ENCODE assay signal across 10 cellular contexts in genomic region chr6:13725570-13725969, GRCh38. TPM values are rescaled to one million over a fixed set of nuclear protein-coding genes. Genes with fewer than 3 reads are reported as not detected.
DNase-seq lines count a peak whose midpoint lies in the region; ATAC-seq, FAIRE-seq and TF ChIP-seq lines count a peak whose summit lies in the region.
"Had no signal": no experiment of that assay in that cellular context is flagged by ENCODE, and none has a peak within 500 bp of the region (broad histone marks: within the 10 kb centered on the region; RNA-seq: fewer than 3 reads in every experiment).

No MANE protein-coding gene starts in this region.

- H3K9me2 ChIP-seq in GM23248 (ENCODE audit: insufficient read depth), result no peaks in the 10 kb centered on the region

- no peak for TF ChIP-seq RAD21 in K562 (CRISPR knock-in tag; conservative IDR thresholded peaks at IDR 0.05 in 1 of 2, IDR thresholded peaks at IDR 0.05 in 1 of 2)

- H3K36me3 ChIP-seq in GM23248 (ENCODE audit: low read depth), result no peaks in the 10 kb centered on the region
- no peaks in the 10 kb centered on the region for H3K36me3 ChIP-seq in K562 (ENCODE audit: control insufficient read depth, insufficient read depth, low read length)

- in situ Hi-C loops in GM23248 (cut with MboI), result no loop called here
- in situ Hi-C loops in K562 (cut with MboI), result no loop called here

- no peak for TF ChIP-seq POLR2A in K562 (conservative IDR thresholded peaks at IDR 0.05)

- TF ChIP-seq CTCF in K562 (IDR thresholded peaks at IDR 0.05 in 2 of 3, conservative IDR thresholded peaks at IDR 0.05 in 1 of 3; ENCODE audit: insufficient read depth in 2 of 3, low read depth in 1 of 3, low read length in 3 of 3) (no peak), progenitor cell of endocrine pancreas (IDR thresholded peaks at IDR 0.05; ENCODE audit: unreplicated experiment) (no peak)

- H3K9ac ChIP-seq in GM23248 (no peak overlapping the region), K562 (ENCODE audit: insufficient read depth in 1 of 2, low read depth in 2 of 2, low read length in 2 of 2) (no peak overlapping the region)

- H3K27ac Mint-ChIP-seq in progenitor cell of endocrine pancreas, result peak overlapping the region; percentile 41

- H3F3A ChIP-seq in GM23248 (ENCODE audit: insufficient read depth), result peaks cover 6% of the 10 kb centered on the region; the same call in 1 of the 2 replicates

- H3K27ac ChIP-seq in GM23248 (no peak overlapping the region), K562 (ENCODE audit: extremely low read depth, low read depth, low read length) (no peak overlapping the region)
- H3K27ac ChIP-seq: dorsolateral prefrontal cortex had no signal

- BruUV-seq in K562 (replicated peaks; lab: Mats Ljungman, UMichigan), result no TSS peak

- H3K4me1 Mint-ChIP-seq in progenitor cell of endocrine pancreas (ENCODE audit: low read depth), result no peaks in the 10 kb centered on the region

- H4K20me1 ChIP-seq in GM23248 (ENCODE audit: insufficient read depth) (no peaks in the 10 kb centered on the region), K562 (replicated peaks; ENCODE audit: control insufficient read depth, insufficient read depth, low read length) (no peaks in the 10 kb centered on the region)

- intact Hi-C loops in K562 (cut with micrococcal nuclease), result no loop called here

- H3K9me3 Mint-ChIP-seq in progenitor cell of endocrine pancreas (ENCODE audit: low read depth), result no peaks in the 10 kb centered on the region

- CTCF ChIA-PET in K562 (lab: Yijun Ruan, JAX; ENCODE audit: low intra/inter-chr PET ratio), result no interaction called here

- H3K27me3 ChIP-seq in GM23248 (replicated peaks; ENCODE audit: insufficient read depth) (no peaks in the 10 kb centered on the region), K562 (ENCODE audit: control insufficient read depth in 2 of 2, insufficient read depth in 2 of 2, low read length in 2 of 2) (no peaks in the 10 kb centered on the region)
- H3K27me3 ChIP-seq: dorsolateral prefrontal cortex had no signal

- no peak overlapping the region for H3K4me3 Mint-ChIP-seq in progenitor cell of endocrine pancreas (ENCODE audit: low read depth)

- H3K27me3 Mint-ChIP-seq in progenitor cell of endocrine pancreas, result no peaks in the 10 kb centered on the region

- H3K4me2 ChIP-seq in GM23248 (ENCODE audit: unreplicated experiment), result no peak overlapping the region
- H3K4me2 ChIP-seq in K562 (ENCODE audit: insufficient read depth, low read length), result no peak overlapping the region

- no peak overlapping the region for H3K4me3 ChIP-seq in GM23248
- no peak overlapping the region for H3K4me3 ChIP-seq in K562
- H3K4me3 ChIP-seq: dorsolateral prefrontal cortex had no signal

- ATAC-seq in K562, result no peak
- ATAC-seq in GM18520 (IDR thresholded peaks at IDR 0.05; ENCODE audit: unreplicated experiment), result no peak

- FAIRE-seq in RCC 7860 (lab: Jason Lieb, UNC) (no peak), K562 (lab: Jason Lieb, UNC) (no peak)

- 70 to 82% methylated on average over 2 of the region's 2 CpGs for whole genome bisulfite sequencing in GM23248 (ENCODE audit: low coverage in 1 of 2, low lambda C conversion rate in 2 of 2, missing lambda C conversion rate in 2 of 2), 2 experiments
- 36% methylated on average over 2 of the region's 2 CpGs for WGBS in K562 (ENCODE audit: insufficient coverage, low coverage, missing lambda C conversion rate)

- H3K4me1 ChIP-seq in GM23248 (ENCODE audit: insufficient read depth), result peaks cover 10% of the 10 kb centered on the region
- H3K4me1 ChIP-seq in K562 (replicated peaks in 1 of 2; ENCODE audit: control insufficient read depth in 2 of 2, insufficient read depth in 2 of 2, low read length in 2 of 2), result no peaks in the 10 kb centered on the region; a peak in 1 of 5 replicates

- H2AFZ ChIP-seq in GM23248 (no peak overlapping the region), K562 (ENCODE audit: low read depth, low read length) (0 out of 2 replicates have a peak overlapping the region, but pooled peaks have one; percentile 5)

- POLR2A ChIA-PET in K562 (lab: Yijun Ruan, JAX), result no interaction called here

- no peak for TF ChIP-seq EP300 in K562 (IDR thresholded peaks at IDR 0.05; ENCODE audit: low read length)

- H3K9me3 ChIP-seq in GM23248 (ENCODE audit: low read depth) (no peaks in the 10 kb centered on the region), K562 (replicated peaks; ENCODE audit: control insufficient read depth, insufficient read depth, low read depth, low read length) (no peaks in the 10 kb centered on the region)

- peak; percentile 55 for DNase-seq in GM23248
- peak; percentile 22 for DNase-seq in RCC 7860 (ENCODE audit: low spot score)
- no peak for DNase-seq in K562 (ENCODE audit: extremely low read depth in 1 of 4, low spot score in 3 of 4)
- DNase-seq in progenitor cell of endocrine pancreas (ENCODE audit: low spot score, unreplicated experiment), result no peak
- DNase-seq in SHP77 treated with DMSO at 0.1 percent for 48 hours (lab: John Stamatoyannopoulos, UW), result no peak
- no peak for DNase-seq in NCI-H2081 (lab: John Stamatoyannopoulos, UW)
- DNase-seq: dorsolateral prefrontal cortex, KG1, nucleus accumbens had no signal

- H3K36me3 Mint-ChIP-seq in progenitor cell of endocrine pancreas (ENCODE audit: insufficient read depth), result no peaks in the 10 kb centered on the region

- H3K9me1 ChIP-seq in K562 (ENCODE audit: control insufficient read depth, insufficient read depth, low read length), result no peaks in the 10 kb centered on the region

- H3K79me2 ChIP-seq in GM23248 (ENCODE audit: insufficient read depth), result no peaks in the 10 kb centered on the region
- no peaks in the 10 kb centered on the region for H3K79me2 ChIP-seq in K562 (ENCODE audit: control insufficient read depth, insufficient read depth, low read length)

TF ChIP-seq in K562, 482 proteins besides CTCF, POLR2A, EP300 and RAD21:
- TF ChIP-seq MAX (CRISPR knock-in tag; IDR thresholded peaks at IDR 0.05) (no peak), ZNF224 (CRISPR knock-in tag; IDR thresholded peaks at IDR 0.05) (no peak)

RNA-seq across cellular contexts. Expression of gene RANBP9, which starts 13.9 kb away (rescaled TPM):
- total RNA-seq in GM23248 (2014; rRNA removed; shearing (Covaris generic)), result 28.3 and 29.8 TPM in 2 replicates
- polyA plus RNA-seq in GM23248 (2016; fragmentation: Nextera tagmentation; extraction: Ambion mirVana) (8.0 and 8.8 TPM in 2 replicates), K562 (2011; rRNA removed) (54.2 and 83.6 TPM in 2 replicates), K562 (2014; fragmentation: Illumina TruSeq; extraction: Trizol) (124 and 130 TPM in 2 replicates), K562 (2014; fragmentation: Nextera tagmentation; extraction: Ambion mirVana) (10 to 100 TPM; 27.5 to 31.2 TPM), K562 (2014; rRNA removed) (51.2 and 53.5 TPM in 2 replicates)
- 23.7 and 84.5 TPM in 2 replicates for total RNA-seq in K562 (2011; cell fraction: chromatin; rRNA removed; ENCODE audit: low replicate concordance)
- 11.0 and 16.3 TPM in 2 replicates for total RNA-seq in K562 (2011; cell fraction: nucleolus; rRNA removed)
- total RNA-seq in K562 (2011; cell fraction: nucleoplasm; rRNA removed), result 31.1 and 32.8 TPM in 2 replicates
- total RNA-seq in K562 (2014; rRNA removed) (34.7 and 36.4 TPM in 2 replicates), K562 (2014; rRNA removed; fragmentation: Illumina TruSeq; extraction: Trizol) (64.8 and 74.0 TPM in 2 replicates), K562 (2015; rRNA removed; fragmentation: Illumina TruSeq; extraction: Trizol) (60.3 and 61.5 TPM in 2 replicates), K562 (2021) (80.4 and 87.0 TPM in 2 replicates), progenitor cell of endocrine pancreas (58.4 and 59.7 TPM in 2 replicates)
- 30.0 and 36.4 TPM in 2 replicates for polyA plus RNA-seq in K562 (2011; cell fraction: cytosol; rRNA removed)
- polyA plus RNA-seq in K562 (2011; cell fraction: nucleus; rRNA removed), result 43.2 and 52.8 TPM in 2 replicates
- polyA plus RNA-seq in K562 (2012), result 68.7 and 70.4 TPM in 2 replicates
- polyA minus RNA-seq in K562 (2011; rRNA and poly(A)+ RNA removed), result 126 and 143 TPM in 2 replicates
- polyA minus RNA-seq in K562 (2011; cell fraction: cytosol; rRNA and poly(A)+ RNA removed), result 54.5 and 56.1 TPM in 2 replicates
- 19.8 and 32.3 TPM in 2 replicates for polyA minus RNA-seq in K562 (2011; cell fraction: nucleus; rRNA and poly(A)+ RNA removed)

Comparison
In these comparisons a context has a peak if more than half of its experiments do, and no peak if none do; other contexts are left out.
1. DNase-seq: peak in GM23248 (single experiment) and RCC 7860 (single experiment); none in K562 (0 of 4), progenitor cell of endocrine pancreas (single experiment), SHP77 treated with DMSO at 0.1 percent for 48 hours (single experiment) and NCI-H2081 (0 of 2).